1 cellular context compared by ENCODE assay signal in genomic region chr2:8525582-8526402, GRCh38.
TF ChIP-seq lines count a peak whose summit lies in the region.

No MANE protein-coding gene starts in this region.

TF ChIP-seq in K562, 482 proteins besides CTCF, POLR2A, EP300 and RAD21 (continued from another document and continues in another):
- TF ChIP-seq TAF1 (IDR thresholded peaks at IDR 0.05; ENCODE audit: control insufficient read depth, extremely low read depth, insufficient read depth, low read length, severe bottlenecking) (no peak), RFX5 (IDR thresholded peaks at IDR 0.05; ENCODE audit: low read depth, low read length) (peak; percentile 93), OTX1 (CRISPR knock-in tag; IDR thresholded peaks at IDR 0.05) (0 out of 2 replicates have a peak, but pooled peaks have one; percentile 44), ZNF586 (CRISPR knock-in tag; conservative IDR thresholded peaks at IDR 0.05) (no peak), KAT2B (IDR thresholded peaks at IDR 0.05; ENCODE audit: low read depth, low read length) (no peak), TEAD2 (tag; IDR thresholded peaks at IDR 0.05) (no peak), MTA3 (IDR thresholded peaks at IDR 0.05; ENCODE audit: borderline replicate concordance) (peak; percentile 77), TCF3 (CRISPR knock-in tag; IDR thresholded peaks at IDR 0.05) (peak; percentile 86), TRIM28 (IDR thresholded peaks at IDR 0.05) (no peak), YY1 (IDR thresholded peaks at IDR 0.05; ENCODE audit: borderline replicate concordance in 1 of 3, control insufficient read depth in 1 of 3, extremely low read depth in 1 of 3, insufficient read depth in 3 of 3, insufficient read length in 1 of 3, insufficient replicate concordance in 2 of 3, low read depth in 1 of 3, low read length in 2 of 3) (peak in 2 of 3 experiments; percentile 70 to 84), ESRRB (CRISPR knock-in tag; IDR thresholded peaks at IDR 0.05; ENCODE audit: borderline replicate concordance) (no peak), MBD2 (IDR thresholded peaks at IDR 0.05; ENCODE audit: borderline replicate concordance, low read depth) (peak; percentile 24; the same call in 1 of the 2 replicates), NR4A1 (CRISPR knock-in tag; IDR thresholded peaks at IDR 0.05) (no peak), NR4A1 (tag; IDR thresholded peaks at IDR 0.05) (peak; percentile 75; the same call in 1 of the 2 replicates), BHLHE40 (IDR thresholded peaks at IDR 0.05; ENCODE audit: low read length) (peak; percentile 74), SP2 (IDR thresholded peaks at IDR 0.05; ENCODE audit: extremely low read depth, low read depth, low read length, poor library complexity, severe bottlenecking) (no peak), MAZ (CRISPR knock-in tag; conservative IDR thresholded peaks at IDR 0.05 in 1 of 2, IDR thresholded peaks at IDR 0.05 in 1 of 2) (peak; percentile 52 to 77; a peak in 3 of 4 replicates), BDP1 (IDR thresholded peaks at IDR 0.05; ENCODE audit: insufficient read depth, insufficient read length) (no peak), MGA (IDR thresholded peaks at IDR 0.05) (peak; percentile 62), CXXC5 (CRISPR knock-in tag; IDR thresholded peaks at IDR 0.05) (peak; percentile 87), ZNF197 (CRISPR knock-in tag; IDR thresholded peaks at IDR 0.05; ENCODE audit: low read depth) (no peak), ZBTB5 (IDR thresholded peaks at IDR 0.05) (no peak), ZNF324 (CRISPR knock-in tag; IDR thresholded peaks at IDR 0.05) (0 out of 2 replicates have a peak, but pooled peaks have one; percentile 36), ARID2 (IDR thresholded peaks at IDR 0.05) (peak; percentile 93), KDM4B (IDR thresholded peaks at IDR 0.05; ENCODE audit: borderline replicate concordance in 2 of 2, low read depth in 1 of 2) (peak in 1 of 2 experiments; percentile 49; a peak in 1 of 4 replicates), POLR2AphosphoS2 (IDR thresholded peaks at IDR 0.05; ENCODE audit: low read length) (no peak), TAF7 (tag; IDR thresholded peaks at IDR 0.05) (no peak), NCOR1 (IDR thresholded peaks at IDR 0.05) (peak; percentile 90)
- TF ChIP-seq, protein P1, sequence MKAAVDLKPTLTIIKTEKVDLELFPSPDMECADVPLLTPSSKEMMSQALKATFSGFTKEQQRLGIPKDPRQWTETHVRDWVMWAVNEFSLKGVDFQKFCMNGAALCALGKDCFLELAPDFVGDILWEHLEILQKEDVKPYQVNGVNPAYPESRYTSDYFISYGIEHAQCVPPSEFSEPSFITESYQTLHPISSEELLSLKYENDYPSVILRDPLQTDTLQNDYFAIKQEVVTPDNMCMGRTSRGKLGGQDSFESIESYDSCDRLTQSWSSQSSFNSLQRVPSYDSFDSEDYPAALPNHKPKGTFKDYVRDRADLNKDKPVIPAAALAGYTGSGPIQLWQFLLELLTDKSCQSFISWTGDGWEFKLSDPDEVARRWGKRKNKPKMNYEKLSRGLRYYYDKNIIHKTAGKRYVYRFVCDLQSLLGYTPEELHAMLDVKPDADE (conservative IDR thresholded peaks at IDR 0.05; ENCODE audit: control insufficient read depth, low read depth, low read length) = peak; percentile 67; the same call in 1 of the 2 replicates
- TF ChIP-seq, protein P2, sequence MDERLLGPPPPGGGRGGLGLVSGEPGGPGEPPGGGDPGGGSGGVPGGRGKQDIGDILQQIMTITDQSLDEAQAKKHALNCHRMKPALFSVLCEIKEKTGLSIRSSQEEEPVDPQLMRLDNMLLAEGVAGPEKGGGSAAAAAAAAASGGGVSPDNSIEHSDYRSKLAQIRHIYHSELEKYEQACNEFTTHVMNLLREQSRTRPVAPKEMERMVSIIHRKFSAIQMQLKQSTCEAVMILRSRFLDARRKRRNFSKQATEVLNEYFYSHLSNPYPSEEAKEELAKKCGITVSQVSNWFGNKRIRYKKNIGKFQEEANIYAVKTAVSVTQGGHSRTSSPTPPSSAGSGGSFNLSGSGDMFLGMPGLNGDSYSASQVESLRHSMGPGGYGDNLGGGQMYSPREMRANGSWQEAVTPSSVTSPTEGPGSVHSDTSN (CRISPR knock-in tag; IDR thresholded peaks at IDR 0.05; ENCODE audit: low read depth) = no peak
- TF ChIP-seq, protein P2 (tag; conservative IDR thresholded peaks at IDR 0.05; ENCODE audit: low read depth) = no peak
- TF ChIP-seq, protein P3, sequence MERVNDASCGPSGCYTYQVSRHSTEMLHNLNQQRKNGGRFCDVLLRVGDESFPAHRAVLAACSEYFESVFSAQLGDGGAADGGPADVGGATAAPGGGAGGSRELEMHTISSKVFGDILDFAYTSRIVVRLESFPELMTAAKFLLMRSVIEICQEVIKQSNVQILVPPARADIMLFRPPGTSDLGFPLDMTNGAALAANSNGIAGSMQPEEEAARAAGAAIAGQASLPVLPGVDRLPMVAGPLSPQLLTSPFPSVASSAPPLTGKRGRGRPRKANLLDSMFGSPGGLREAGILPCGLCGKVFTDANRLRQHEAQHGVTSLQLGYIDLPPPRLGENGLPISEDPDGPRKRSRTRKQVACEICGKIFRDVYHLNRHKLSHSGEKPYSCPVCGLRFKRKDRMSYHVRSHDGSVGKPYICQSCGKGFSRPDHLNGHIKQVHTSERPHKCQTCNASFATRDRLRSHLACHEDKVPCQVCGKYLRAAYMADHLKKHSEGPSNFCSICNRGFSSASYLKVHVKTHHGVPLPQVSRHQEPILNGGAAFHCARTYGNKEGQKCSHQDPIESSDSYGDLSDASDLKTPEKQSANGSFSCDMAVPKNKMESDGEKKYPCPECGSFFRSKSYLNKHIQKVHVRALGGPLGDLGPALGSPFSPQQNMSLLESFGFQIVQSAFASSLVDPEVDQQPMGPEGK (CRISPR knock-in tag; IDR thresholded peaks at IDR 0.05; ENCODE audit: borderline replicate concordance) = no peak
- TF ChIP-seq, protein P4, sequence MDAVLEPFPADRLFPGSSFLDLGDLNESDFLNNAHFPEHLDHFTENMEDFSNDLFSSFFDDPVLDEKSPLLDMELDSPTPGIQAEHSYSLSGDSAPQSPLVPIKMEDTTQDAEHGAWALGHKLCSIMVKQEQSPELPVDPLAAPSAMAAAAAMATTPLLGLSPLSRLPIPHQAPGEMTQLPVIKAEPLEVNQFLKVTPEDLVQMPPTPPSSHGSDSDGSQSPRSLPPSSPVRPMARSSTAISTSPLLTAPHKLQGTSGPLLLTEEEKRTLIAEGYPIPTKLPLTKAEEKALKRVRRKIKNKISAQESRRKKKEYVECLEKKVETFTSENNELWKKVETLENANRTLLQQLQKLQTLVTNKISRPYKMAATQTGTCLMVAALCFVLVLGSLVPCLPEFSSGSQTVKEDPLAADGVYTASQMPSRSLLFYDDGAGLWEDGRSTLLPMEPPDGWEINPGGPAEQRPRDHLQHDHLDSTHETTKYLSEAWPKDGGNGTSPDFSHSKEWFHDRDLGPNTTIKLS (IDR thresholded peaks at IDR 0.05; ENCODE audit: borderline replicate concordance, low read depth) = peak; percentile 46; the same call in 1 of the 2 replicates
